In genomic region chr16:13919683-13920509, GRCh38 we compare ENCODE assay signal across 1 cellular context.
TF ChIP-seq lines count a peak whose summit lies in the region.

Gene ERCC4, plus strand, starts transcription at chr16:13920154. Its CDS starts 12 bp downstream, at chr16:13920166.

TF ChIP-seq in K562, 482 proteins besides CTCF, POLR2A, EP300 and RAD21 (continued from another document):
- TF ChIP-seq IRF1 (CRISPR knock-in tag; IDR thresholded peaks at IDR 0.05; ENCODE audit: borderline replicate concordance), result no peak
- TF ChIP-seq HNRNPLL (IDR thresholded peaks at IDR 0.05; ENCODE audit: low read depth, low read length, poor library complexity, severe bottlenecking), result peak; percentile 17
- no peak for TF ChIP-seq ZNF583 (CRISPR knock-in tag; IDR thresholded peaks at IDR 0.05)
- peak; percentile 23; the same call in 1 of the 2 replicates for TF ChIP-seq NCOA6 (IDR thresholded peaks at IDR 0.05)
- TF ChIP-seq XRCC3 (IDR thresholded peaks at IDR 0.05), result no peak
- TF ChIP-seq ZNF280B (CRISPR knock-in tag; IDR thresholded peaks at IDR 0.05), result no peak
- no peak for TF ChIP-seq RBM39 (optimal IDR thresholded peaks at IDR 0.05; ENCODE audit: low read depth, low read length)
- no peak for TF ChIP-seq MEIS2 (IDR thresholded peaks at IDR 0.05; ENCODE audit: partially characterized antibody)
- TF ChIP-seq SAP30 (IDR thresholded peaks at IDR 0.05; ENCODE audit: borderline replicate concordance, insufficient read depth, low read depth, low read length, poor library complexity, severe bottlenecking), result peak; percentile 96
- no peak for TF ChIP-seq ATF6 (CRISPR knock-in tag; IDR thresholded peaks at IDR 0.05)
- no peak for TF ChIP-seq POU5F1 (IDR thresholded peaks at IDR 0.05; ENCODE audit: borderline replicate concordance, low read depth, low read length, partially characterized antibody)
- no peak for TF ChIP-seq IRF2 (CRISPR knock-in tag; IDR thresholded peaks at IDR 0.05)
- TF ChIP-seq E2F6 (IDR thresholded peaks at IDR 0.05; ENCODE audit: borderline replicate concordance in 1 of 2, extremely low read depth in 1 of 2, insufficient read depth in 1 of 2, insufficient read length in 1 of 2, low read depth in 1 of 2, low read length in 1 of 2, poor library complexity in 1 of 2, severe bottlenecking in 1 of 2), result peak; percentile 27 to 40
- TF ChIP-seq ADNP (tag; IDR thresholded peaks at IDR 0.05), result no peak
- peak; percentile 99 for TF ChIP-seq GABPB1 (CRISPR knock-in tag; IDR thresholded peaks at IDR 0.05)
- no peak for TF ChIP-seq HMBOX1 (IDR thresholded peaks at IDR 0.05)
- TF ChIP-seq CXXC5 (CRISPR knock-in tag; IDR thresholded peaks at IDR 0.05), result 0 out of 2 replicates have a peak, but pooled peaks have one; percentile 20
- TF ChIP-seq TSC22D4 (tag; IDR thresholded peaks at IDR 0.05), result no peak
- TF ChIP-seq GATAD2A (IDR thresholded peaks at IDR 0.05), result peak; percentile 99
- TF ChIP-seq HNRNPL (IDR thresholded peaks at IDR 0.05; ENCODE audit: low read depth, low read length), result no peak
- no peak for TF ChIP-seq MYBL2 (IDR thresholded peaks at IDR 0.05; ENCODE audit: low read depth)
- no peak for TF ChIP-seq MYBL2 (CRISPR knock-in tag; IDR thresholded peaks at IDR 0.05; ENCODE audit: borderline replicate concordance)
- TF ChIP-seq ARID4B (CRISPR knock-in tag; IDR thresholded peaks at IDR 0.05), result peak; percentile 92
- TF ChIP-seq HMGN3 (IDR thresholded peaks at IDR 0.05; ENCODE audit: borderline replicate concordance, extremely low read depth, insufficient read length, low read depth, low read length), result peak; percentile 47
- 0 out of 2 replicates have a peak, but pooled peaks have one; percentile 12 for TF ChIP-seq FOSL1 (tag; conservative IDR thresholded peaks at IDR 0.05)
- TF ChIP-seq HCFC1 (IDR thresholded peaks at IDR 0.05; ENCODE audit: low read depth, low read length), result peak; percentile 68
- TF ChIP-seq RB1 (IDR thresholded peaks at IDR 0.05; ENCODE audit: low read depth), result peak; percentile 78
- no peak for TF ChIP-seq TAL1 (IDR thresholded peaks at IDR 0.05)
